In the genomic region with DNA sequence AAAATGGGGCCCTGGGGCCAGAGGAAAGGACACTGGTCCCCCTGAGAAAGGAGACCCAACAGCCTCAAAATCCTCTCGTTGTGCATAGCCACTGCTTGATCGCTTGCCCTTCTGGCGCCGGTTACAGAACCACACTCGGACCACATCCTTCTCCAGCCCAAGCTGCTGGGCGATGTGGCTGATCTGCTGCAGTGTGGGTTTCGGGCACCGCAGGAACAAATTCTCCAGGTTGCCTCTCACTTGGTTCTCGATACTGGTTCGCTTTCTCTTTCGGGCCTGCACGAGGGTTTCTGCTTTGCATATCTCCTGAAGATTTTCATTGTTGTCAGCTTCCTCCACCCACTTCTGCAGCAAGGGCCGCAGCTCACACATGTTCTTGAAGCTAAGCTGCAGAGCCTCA, we compare ENCODE assay signal across 19 cellular contexts. TPM values are rescaled to one million over a fixed set of nuclear protein-coding genes. Genes with fewer than 3 reads are reported as not detected.
"Had no signal": no experiment of that assay in that cellular context is flagged by ENCODE, and none has a peak within 500 bp of the region (broad histone marks: within the 10 kb centered on the region; RNA-seq: fewer than 3 reads in every experiment).

No MANE protein-coding gene starts in this region.

RNA-seq across cellular contexts. Expression of gene CLEC4A, which starts 10.5 kb away (rescaled TPM):
- total RNA-seq: dermis microvascular lymphatic vessel endothelial cell, lung microvascular endothelial cell had no signal

RNA-seq across cellular contexts. Expression of gene ZNF705A, which starts 22.9 kb away (rescaled TPM):
- total RNA-seq: esophagus squamous epithelium; heart right ventricle; kidney epithelial cell; left cardiac atrium; lower leg skin; lung microvascular endothelial cell; mucosa of gallbladder; naive thymus-derived CD8-positive, alpha-beta T cell; osteocyte; prostate gland; right atrium auricular region; sciatic nerve; stomach; subcutaneous adipose tissue; temporal lobe; ureter; vagina had no signal
- polyA plus RNA-seq: heart right ventricle; naive thymus-derived CD8-positive, alpha-beta T cell; smooth muscle cell; stomach had no signal
